30 cellular contexts compared by ENCODE assay signal in genomic region chr1:14647777-14648176, GRCh38.
"Had no signal": no experiment of that assay in that cellular context is flagged by ENCODE, and none has a peak within 500 bp of the region (broad histone marks: within the 10 kb centered on the region; RNA-seq: fewer than 3 reads in every experiment).

No MANE protein-coding gene starts in this region.

- H3K27me3 ChIP-seq: brain microvascular endothelial cell, colonic mucosa, esophagus squamous epithelium, gastroesophageal sphincter had no signal

- H3K27ac Mint-ChIP-seq: activated B cell treated with CpG ODN at 0.5 μM for 24 hours; activated CD8-positive, alpha-beta T cell treated with anti-CD3 and anti-CD28 coated beads for 36 hours; activated naive CD8-positive, alpha-beta T cell; activated T-helper 17 cell treated with anti-CD3 and anti-CD28 coated beads, Interleukin-2, amount 50 U/mL, for 72 hours; T-helper 17 cell; T-helper 2 cell treated with Interferon-gamma antibody and Interleukin-4, amounts not matched to agents 5 μg/mL and 100 μg/mL, for 36 hours had no signal

- H3K4me3 ChIP-seq: colonic mucosa, esophagus squamous epithelium, gastroesophageal sphincter had no signal

- DNase-seq: activated B cell treated with CpG ODN at 0.5 μM for 24 hours; activated CD4-positive, alpha-beta T cell treated with anti-CD3 and anti-CD28 coated beads for 48 hours; activated CD4-positive, alpha-beta T cell treated with anti-CD3 and anti-CD28 coated beads, Interleukin-2, amount 50 U/mL, for 1 hour; activated CD4-positive, alpha-beta T cell treated with anti-CD3 and anti-CD28 coated beads, Interleukin-2, amount 50 U/mL, for 48 hours; activated CD8-positive, alpha-beta memory T cell treated with anti-CD3 and anti-CD28 coated beads for 24 hours; activated CD8-positive, alpha-beta T cell treated with anti-CD3 and anti-CD28 coated beads for 36 hours; activated effector memory CD4-positive, alpha-beta T cell treated with Interleukin-2 at 50 U/mL for 16 hours; activated gamma-delta T cell treated with Interleukin-2 at 50 U/mL for 16 hours; activated naive CD4-positive, alpha-beta T cell treated with anti-CD3 and anti-CD28 coated beads, Interleukin-2, amount 50 U/mL, for 16 hours; activated naive CD4-positive, alpha-beta T cell treated with Interleukin-2 at 50 U/mL for 16 hours; activated T-cell treated with anti-CD3 and anti-CD28 coated beads, Interleukin-2, amount 50 U/mL, for 4 hours; amygdala; aorta; brain microvascular endothelial cell; central memory CD4-positive, alpha-beta T cell; cerebellar nuclear complex; colonic mucosa; effector CD8-positive, alpha-beta T cell; esophagus squamous epithelium; foreskin melanocyte; T-helper 1 cell; T-helper 17 cell; T1000; WERI-Rb-1 had no signal

- H3K27me3 Mint-ChIP-seq: activated B cell treated with CpG ODN at 0.5 μM for 24 hours; activated CD8-positive, alpha-beta T cell treated with anti-CD3 and anti-CD28 coated beads for 36 hours; T-helper 17 cell had no signal

- H3K4me1 ChIP-seq: colonic mucosa, esophagus squamous epithelium had no signal

- H3K4me3 Mint-ChIP-seq: activated B cell treated with CpG ODN at 0.5 μM for 24 hours; activated CD8-positive, alpha-beta T cell treated with anti-CD3 and anti-CD28 coated beads for 36 hours; activated naive CD8-positive, alpha-beta T cell; activated T-cell treated with anti-CD3 and anti-CD28 coated beads, Interleukin-2, amount 50 U/mL, for 4 hours; activated T-helper 17 cell treated with anti-CD3 and anti-CD28 coated beads, Interleukin-2, amount 50 U/mL, for 72 hours; T-helper 17 cell; T-helper 2 cell treated with Interferon-gamma antibody and Interleukin-4, amounts not matched to agents 5 μg/mL and 100 μg/mL, for 36 hours had no signal

- ATAC-seq: activated CD4-positive, CD25-positive, alpha-beta regulatory T cell treated with anti-CD3 and anti-CD28 coated beads, Interleukin-2, amount 50 U/mL, for 24 hours; activated CD8-positive, alpha-beta T cell treated with anti-CD3 and anti-CD28 coated beads for 36 hours; activated T-cell treated with anti-CD3 and anti-CD28 coated beads, Interleukin-2, amount 50 U/mL, for 4 hours; activated T-helper 17 cell treated with anti-CD3 and anti-CD28 coated beads, Interleukin-2, amount 50 U/mL, for 72 hours; gastroesophageal sphincter; T-helper 17 cell had no signal

- H3K9me3 ChIP-seq: colonic mucosa, esophagus squamous epithelium had no signal

- H3K36me3 ChIP-seq: brain microvascular endothelial cell, colonic mucosa, esophagus squamous epithelium, gastroesophageal sphincter, WERI-Rb-1 had no signal

- H3K4me1 Mint-ChIP-seq: activated B cell treated with CpG ODN at 0.5 μM for 24 hours; activated T-helper 17 cell treated with anti-CD3 and anti-CD28 coated beads, Interleukin-2, amount 50 U/mL, for 72 hours; T-helper 17 cell had no signal

- H3K27ac ChIP-seq: brain microvascular endothelial cell, colonic mucosa, epithelial cell of prostate, esophagus squamous epithelium, gastroesophageal sphincter, WERI-Rb-1 had no signal
